In genomic region chr15:63042879-63043340, GRCh38 we compare ENCODE assay signal across 8 cellular contexts. TPM values are rescaled to one million over a fixed set of nuclear protein-coding genes. Genes with fewer than 3 reads are reported as not detected.
DNase-seq lines count a peak whose midpoint lies in the region; ATAC-seq and TF ChIP-seq lines count a peak whose summit lies in the region.

No MANE protein-coding gene starts in this region.

- no peaks in the 10 kb centered on the region for H3K9me3 Mint-ChIP-seq in activated CD8-positive, alpha-beta memory T cell treated with anti-CD3 and anti-CD28 coated beads, Interleukin-2, amount 10 ng/mL, durations not matched to agents 7 days and 5 days (ENCODE audit: low read depth)
- peaks cover 6% of the 10 kb centered on the region for H3K9me3 Mint-ChIP-seq in chondrocyte (ENCODE audit: low read depth)

- DNase-seq in activated CD8-positive, alpha-beta memory T cell treated with anti-CD3 and anti-CD28 coated beads, Interleukin-2, amount 10 ng/mL, durations not matched to agents 7 days and 5 days, result no peak
- no peak for DNase-seq in activated CD8-positive, alpha-beta memory T cell treated with anti-CD3 and anti-CD28 coated beads, Interleukin-2, amount 50 U/mL, for 4 hours
- DNase-seq in chondrocyte (ENCODE audit: low spot score) (no peak), lower lobe of right lung (no peak), transverse colon (no peak), globus pallidus (ENCODE audit: low spot score) (no peak)

- TF ChIP-seq EP300 in transverse colon (IDR thresholded peaks at IDR 0.05; ENCODE audit: low read depth), result no peak

- no peak for ATAC-seq in activated CD8-positive, alpha-beta memory T cell treated with anti-CD3 and anti-CD28 coated beads, Interleukin-2, amount 10 ng/mL, durations not matched to agents 7 days and 5 days
- ATAC-seq in lower lobe of right lung (peak; percentile 8 to 9), HG03139 (IDR thresholded peaks at IDR 0.05; ENCODE audit: unreplicated experiment) (no peak), GM18498 (IDR thresholded peaks at IDR 0.05; ENCODE audit: unreplicated experiment) (no peak)

- TF ChIP-seq POLR2A in transverse colon (IDR thresholded peaks at IDR 0.05), result no peak

- in situ Hi-C loops in transverse colon (cut with MboI; ENCODE audit: low pct_ligation_motif_present in 1 of 4, low pct_unique_long_range_greater_than_20kb in 1 of 4, low sequenced_read_pairs in 3 of 4), result loop anchor here in 1 of 4 donors (25.0 kb wide), 1 partner anchor 156 kb away; no protein-coding TSS in a partner anchor

- no peaks in the 10 kb centered on the region for H3K9me3 ChIP-seq in lower lobe of right lung
- H3K9me3 ChIP-seq in transverse colon, result no peaks in the 10 kb centered on the region

- H3K4me3 Mint-ChIP-seq in activated CD8-positive, alpha-beta memory T cell treated with anti-CD3 and anti-CD28 coated beads, Interleukin-2, amount 10 ng/mL, durations not matched to agents 7 days and 5 days, result peak overlapping the region; percentile 33
- peak overlapping the region; percentile 99 for H3K4me3 Mint-ChIP-seq in chondrocyte (ENCODE audit: unreplicated experiment)

- H3K4me1 Mint-ChIP-seq in activated CD8-positive, alpha-beta memory T cell treated with anti-CD3 and anti-CD28 coated beads, Interleukin-2, amount 10 ng/mL, durations not matched to agents 7 days and 5 days, result peaks cover 14% of the 10 kb centered on the region
- H3K4me1 Mint-ChIP-seq in chondrocyte (ENCODE audit: low read depth), result peaks cover 63% of the 10 kb centered on the region

- H3K4me3 ChIP-seq in lower lobe of right lung (peak overlapping the region; percentile 67), transverse colon (peak overlapping the region; percentile 80 to 88 (median 84))

- CTCF ChIA-PET in activated CD8-positive, alpha-beta memory T cell treated with anti-CD3 and anti-CD28 coated beads, Interleukin-2, amount 10 ng/mL, durations not matched to agents 7 days and 5 days (lab: Charles Lee), result no interaction called here

- no peak for TF ChIP-seq CTCF in chondrocyte (IDR thresholded peaks at IDR 0.05)
- TF ChIP-seq CTCF in lower lobe of right lung (IDR thresholded peaks at IDR 0.05), result no peak
- no peak for TF ChIP-seq CTCF in transverse colon (IDR thresholded peaks at IDR 0.05)

- H3K36me3 ChIP-seq in lower lobe of right lung, result no peaks in the 10 kb centered on the region
- H3K36me3 ChIP-seq in transverse colon, result no peaks in the 10 kb centered on the region

- no peaks in the 10 kb centered on the region for H3K36me3 Mint-ChIP-seq in activated CD8-positive, alpha-beta memory T cell treated with anti-CD3 and anti-CD28 coated beads, Interleukin-2, amount 10 ng/mL, durations not matched to agents 7 days and 5 days
- peaks cover 50% of the 10 kb centered on the region for H3K36me3 Mint-ChIP-seq in chondrocyte (ENCODE audit: low read depth)

- H3K27me3 Mint-ChIP-seq in activated CD8-positive, alpha-beta memory T cell treated with anti-CD3 and anti-CD28 coated beads, Interleukin-2, amount 10 ng/mL, durations not matched to agents 7 days and 5 days, result peaks cover 95% of the 10 kb centered on the region
- no peaks in the 10 kb centered on the region for H3K27me3 Mint-ChIP-seq in chondrocyte (ENCODE audit: low read depth)

- H3K27ac Mint-ChIP-seq in activated CD8-positive, alpha-beta memory T cell treated with anti-CD3 and anti-CD28 coated beads, Interleukin-2, amount 10 ng/mL, durations not matched to agents 7 days and 5 days, result no peak overlapping the region
- H3K27ac Mint-ChIP-seq in chondrocyte (ENCODE audit: unreplicated experiment), result peak overlapping the region; percentile 96

- H3K27me3 ChIP-seq in lower lobe of right lung (ENCODE audit: low read depth) (peaks cover 48% of the 10 kb centered on the region), transverse colon (peaks cover 26% of the 10 kb centered on the region)

- intact Hi-C loops in lower lobe of right lung (cut with DNase I) (no loop called here), transverse colon (cut with DNase I; ENCODE audit: low total_unique reads) (loop anchor here (1.0 to 5.0 kb wide), 2 partner anchors 146 to 195 kb away; no protein-coding TSS in a partner anchor)

- H3K4me1 ChIP-seq in lower lobe of right lung, result peaks cover 31% of the 10 kb centered on the region
- H3K4me1 ChIP-seq in transverse colon, result peaks cover 0 to 48% (median 28%) of the 10 kb centered on the region in 4 donors

- H3K27ac ChIP-seq in lower lobe of right lung (peak overlapping the region; percentile 71), transverse colon (peak overlapping the region; percentile 96 to 98 (median 96))

- WGBS in transverse colon (ENCODE audit: low coverage in 1 of 2), 2 donors, result 0 to 4% methylated on average over 3 to 15 of the region's 31 CpGs

RNA-seq across cellular contexts. Expression of gene TPM1, which starts 0.4 kb away (rescaled TPM):
- total RNA-seq in activated CD8-positive, alpha-beta memory T cell treated with anti-CD3 and anti-CD28 coated beads, Interleukin-2, amount 10 ng/mL, durations not matched to agents 7 days and 5 days, result 1 to 10 TPM; 4.1 to 5.5 TPM
- total RNA-seq in chondrocyte, result 2,291 to 2,367 TPM (median 2,332 TPM) in 3 replicates
- 137 TPM for total RNA-seq in lower lobe of right lung
- 1,000 to 10,000 TPM in 2 of 4 donors, 100 to 1,000 TPM in 2; 775 to 2,480 (median 1,140) TPM for total RNA-seq in transverse colon

Comparison
In these comparisons a context has a peak if more than half of its experiments do, and no peak if none do; other contexts are left out.
1. ATAC-seq: peak in lower lobe of right lung (2 of 2); none in activated CD8-positive, alpha-beta memory T cell treated with anti-CD3 and anti-CD28 coated beads, Interleukin-2, amount 10 ng/mL, durations not matched to agents 7 days and 5 days (single experiment), HG03139 (single experiment) and GM18498 (single experiment).
2. RNA of gene TPM1, which starts 0.4 kb away (total RNA-seq): 2,291 to 2,367 TPM in chondrocyte, 775 to 2,480 TPM in transverse colon and 137 TPM in lower lobe of right lung (single experiment); 4.1 to 5.5 TPM in activated CD8-positive, alpha-beta memory T cell treated with anti-CD3 and anti-CD28 coated beads, Interleukin-2, amount 10 ng/mL, durations not matched to agents 7 days and 5 days; every median in the first group is over 10 times any median in the second.